Comparison of ENCODE assay signal across 1 cellular context in the genomic region with DNA sequence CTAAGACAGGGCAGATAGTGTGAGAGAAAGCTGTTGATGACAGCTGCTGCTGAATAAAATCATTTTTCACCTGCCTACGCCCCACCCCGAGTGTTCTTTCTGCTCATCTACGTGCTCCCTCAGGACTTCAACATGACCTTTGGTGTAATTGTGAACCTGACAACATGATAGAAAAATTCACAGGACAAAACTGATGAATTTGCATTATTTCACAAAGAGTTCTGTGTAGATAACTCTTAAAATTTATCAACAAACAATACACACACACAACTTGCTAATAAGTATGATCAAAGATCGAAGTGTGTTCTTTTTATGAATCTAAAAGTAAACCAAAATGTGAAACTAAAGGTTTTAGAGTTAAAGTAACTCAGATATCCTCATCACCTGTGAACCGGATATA.
TF ChIP-seq lines count a peak whose summit lies in the region.

No MANE protein-coding gene starts in this region.

TF ChIP-seq in GM23338, 12 proteins besides CTCF, POLR2A, EP300 and RAD21 (continued from another document):
- TF ChIP-seq CREB1 (CRISPR knock-in tag; IDR thresholded peaks at IDR 0.05; ENCODE audit: low read depth) (no peak), ZNF331 (CRISPR knock-in tag; IDR thresholded peaks at IDR 0.05; ENCODE audit: low read depth) (no peak)
TF ChIP-seq in GM23338: peak in this region for 0.
